ENCODE assay signal across 8 cellular contexts in the genomic region with DNA sequence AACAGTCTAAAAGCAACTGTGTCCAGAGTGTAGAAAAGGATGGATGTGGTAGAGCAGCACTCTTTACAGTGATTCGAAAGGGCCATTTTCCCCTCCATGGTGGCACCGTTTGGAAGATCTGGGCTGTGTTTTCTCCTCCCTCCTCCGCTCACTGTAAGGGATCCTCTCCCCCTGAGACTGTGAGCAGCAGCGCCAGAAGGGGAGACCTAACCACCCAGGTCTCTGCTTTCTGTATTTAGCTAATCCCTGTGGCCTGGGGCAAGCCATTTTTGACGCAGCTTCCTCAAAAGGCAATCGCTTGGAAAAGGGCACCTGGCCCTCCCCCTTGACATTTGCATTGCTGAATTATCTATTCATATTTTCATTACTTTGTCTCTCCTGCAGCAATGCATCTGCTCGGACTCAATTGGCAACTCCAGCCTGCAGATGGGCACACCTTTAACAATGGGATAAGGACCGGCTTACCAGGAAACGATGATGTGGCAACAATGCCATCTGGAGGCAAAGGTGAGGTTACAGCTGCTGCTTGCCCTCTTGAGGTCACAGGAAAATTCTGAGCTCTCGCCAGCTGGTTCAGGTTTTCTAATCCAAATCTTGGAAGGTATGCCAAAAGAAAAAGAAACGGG.
A peak's percentile ranks its signal among the peaks of the same experiment; 100 is the strongest.
DNase-seq lines count a peak whose midpoint lies in the region; ATAC-seq and TF ChIP-seq lines count a peak whose summit lies in the region.

No MANE protein-coding gene starts in this region.

- intact Hi-C loops in esophagus muscularis mucosa (cut with DNase I) (no loop called here), ascending aorta (cut with DNase I) (no loop called here)

- H3K9me3 ChIP-seq in OCI-LY1 (ENCODE audit: low read length): no peaks in the 10 kb centered on the region
- no peaks in the 10 kb centered on the region for H3K9me3 ChIP-seq in esophagus muscularis mucosa
- no peaks in the 10 kb centered on the region for H3K9me3 ChIP-seq in ascending aorta

- peak; percentile 20 for DNase-seq in AG08396 (ENCODE audit: low spot score)
- DNase-seq in HK-2 (ENCODE audit: unreplicated experiment): peak; percentile 35
- no peak for DNase-seq in esophagus muscularis mucosa (ENCODE audit: extremely low spot score)
- peak; percentile 5 for DNase-seq in non-pigmented ciliary epithelial cell (ENCODE audit: low read depth)
- DNase-seq in ascending aorta (ENCODE audit: low spot score in 2 of 2): no peak

- no peak overlapping the region for H3K9ac ChIP-seq in OCI-LY1 (ENCODE audit: low read length)

- H3K27me3 ChIP-seq in OCI-LY1 (ENCODE audit: insufficient read depth, low read length) (no peaks in the 10 kb centered on the region), esophagus muscularis mucosa (no peaks in the 10 kb centered on the region), ascending aorta (no peaks in the 10 kb centered on the region)

- ATAC-seq in HG03469 (IDR thresholded peaks at IDR 0.05; ENCODE audit: unreplicated experiment): no peak

- H2AFZ ChIP-seq in OCI-LY1 (ENCODE audit: low read length): no peak overlapping the region

- H3K4me2 ChIP-seq in OCI-LY1 (ENCODE audit: low read length): no peak overlapping the region

- TF ChIP-seq POLR2A in esophagus muscularis mucosa (IDR thresholded peaks at IDR 0.05; ENCODE audit: low read depth): no peak

- WGBS in esophagus muscularis mucosa: 45% methylated on average over 11 of the region's 11 CpGs

- no peaks in the 10 kb centered on the region for H3K36me3 ChIP-seq in OCI-LY1 (ENCODE audit: insufficient read depth, low read length)
- H3K36me3 ChIP-seq in esophagus muscularis mucosa: no peaks in the 10 kb centered on the region
- no peaks in the 10 kb centered on the region for H3K36me3 ChIP-seq in ascending aorta

- H4K20me1 ChIP-seq in OCI-LY1 (ENCODE audit: insufficient read depth, low read length): no peaks in the 10 kb centered on the region

- no peaks in the 10 kb centered on the region for H3K4me1 ChIP-seq in OCI-LY1 (ENCODE audit: insufficient read depth, low read length, severe bottlenecking)
- peaks cover 0 to 13% (median 8%) of the 10 kb centered on the region in 4 donors for H3K4me1 ChIP-seq in esophagus muscularis mucosa
- H3K4me1 ChIP-seq in ascending aorta: no peaks in the 10 kb centered on the region

- TF ChIP-seq CTCF in GM12875 (IDR thresholded peaks at IDR 0.05; ENCODE audit: borderline replicate concordance, insufficient read depth, low read depth, low read length): peak; percentile 42; the same call in 1 of the 2 replicates
- TF ChIP-seq CTCF in OCI-LY1 (IDR thresholded peaks at IDR 0.05; ENCODE audit: low read length): peak; percentile 65
- TF ChIP-seq CTCF in esophagus muscularis mucosa (IDR thresholded peaks at IDR 0.05): peak; percentile 38 to 50 (median 46)
- peak in 1 of 3 experiments; percentile 12 for TF ChIP-seq CTCF in ascending aorta (IDR thresholded peaks at IDR 0.05)

- no peaks in the 10 kb centered on the region for H3K79me2 ChIP-seq in OCI-LY1 (ENCODE audit: insufficient read depth, low read length)

- no peak overlapping the region for H3K27ac ChIP-seq in OCI-LY1 (ENCODE audit: low read depth, low read length, poor library complexity, severe bottlenecking)
- H3K27ac ChIP-seq in esophagus muscularis mucosa (replicated peaks in 1 of 4): no peak overlapping the region
- H3K27ac ChIP-seq in ascending aorta: no peak overlapping the region

- H3K4me3 ChIP-seq in GM12875 (ENCODE audit: low read depth, low read length) (no peak overlapping the region), OCI-LY1 (ENCODE audit: low read depth, low read length, poor library complexity, severe bottlenecking) (no peak overlapping the region), esophagus muscularis mucosa (no peak overlapping the region), ascending aorta (no peak overlapping the region)

- H3F3A ChIP-seq in OCI-LY1 (ENCODE audit: insufficient read depth, low read length): no peaks in the 10 kb centered on the region

- no peak for TF ChIP-seq EP300 in esophagus muscularis mucosa (IDR thresholded peaks at IDR 0.05)

- no peaks in the 10 kb centered on the region for H3K9me2 ChIP-seq in OCI-LY1 (ENCODE audit: low read depth, low read length)

Comparison
In these comparisons a context has a peak if more than half of its experiments do, and no peak if none do; other contexts are left out.
1. DNase-seq: peak in AG08396 (single experiment), HK-2 (single experiment) and non-pigmented ciliary epithelial cell (single experiment); none in esophagus muscularis mucosa (single experiment) and ascending aorta (0 of 2).